1 cellular context compared by ENCODE assay signal in genomic region chr14:28755198-28755794, GRCh38.
TF ChIP-seq lines count a peak whose summit lies in the region.

No MANE protein-coding gene starts in this region.

TF ChIP-seq in WTC11, 78 proteins besides CTCF, POLR2A, EP300 and RAD21 (continued from another document):
- TF ChIP-seq E2F5 (CRISPR knock-in tag; IDR thresholded peaks at IDR 0.05) (no peak), ZNF121 (CRISPR knock-in tag; IDR thresholded peaks at IDR 0.05) (no peak), SMAD4 (CRISPR knock-in tag; IDR thresholded peaks at IDR 0.05) (no peak), FOXJ3 (CRISPR knock-in tag; IDR thresholded peaks at IDR 0.05; ENCODE audit: borderline replicate concordance) (no peak), ZSCAN18 (CRISPR knock-in tag; IDR thresholded peaks at IDR 0.05) (no peak), MXD4 (CRISPR knock-in tag; IDR thresholded peaks at IDR 0.05; ENCODE audit: borderline replicate concordance) (no peak), JUN (CRISPR knock-in tag; IDR thresholded peaks at IDR 0.05) (no peak), GABPB1 (CRISPR knock-in tag; IDR thresholded peaks at IDR 0.05) (no peak), GRHL2 (CRISPR knock-in tag; IDR thresholded peaks at IDR 0.05; ENCODE audit: insufficient replicate concordance, severe bottlenecking) (no peak), ATF3 (CRISPR knock-in tag; conservative IDR thresholded peaks at IDR 0.05) (no peak), SOX15 (CRISPR knock-in tag; IDR thresholded peaks at IDR 0.05) (no peak)
TF ChIP-seq in WTC11: peak in this region for 0.
